In genomic region chr4:151760713-151761661, GRCh38 we compare ENCODE assay signal across 8 cellular contexts. TPM values are rescaled to one million over a fixed set of nuclear protein-coding genes. Genes with fewer than 3 reads are reported as not detected.
DNase-seq lines count a peak whose midpoint lies in the region; ATAC-seq, FAIRE-seq and TF ChIP-seq lines count a peak whose summit lies in the region.

TSS of gene GATB (minus strand) at chr4:151761007. CDS start at chr4:151760982, 25 bp downstream.

- H3K4me1 ChIP-seq in mammary epithelial cell (ENCODE audit: insufficient read depth, low read length): peaks cover 9% of the 10 kb centered on the region
- peaks cover 0 to 4% of the 10 kb centered on the region in 2 donors for H3K4me1 ChIP-seq in small intestine (ENCODE audit: control insufficient read depth in 2 of 2, insufficient read depth in 1 of 2, low read depth in 1 of 2, low read length in 1 of 2)

- intact Hi-C loops in mammary epithelial cell (cut with micrococcal nuclease): loop anchor here (2.0 to 5.0 kb wide), 2 partner anchors 30 to 84 kb away; no protein-coding TSS in a partner anchor

- H3K36me3 ChIP-seq in WERI-Rb-1 (no peaks in the 10 kb centered on the region; the same call in 1 of the 2 replicates), mammary epithelial cell (ENCODE audit: insufficient read depth, low read length) (no peaks in the 10 kb centered on the region), small intestine (ENCODE audit: control insufficient read depth in 2 of 2, insufficient read depth in 2 of 2, low read length in 2 of 2) (peaks cover 0 to 2% of the 10 kb centered on the region in 2 donors)

- H3K27me3 ChIP-seq in WERI-Rb-1 (ENCODE audit: insufficient read depth, low read depth, severe bottlenecking) (peaks cover 29% of the 10 kb centered on the region), mammary epithelial cell (ENCODE audit: insufficient read depth, low read length) (no peaks in the 10 kb centered on the region), small intestine (ENCODE audit: control insufficient read depth in 2 of 2, insufficient read depth in 2 of 2, low read length in 2 of 2) (no peaks in the 10 kb centered on the region)

- peak; percentile 91 for DNase-seq in AG08396 (ENCODE audit: low spot score)
- DNase-seq in NCI-H2227 (lab: John Stamatoyannopoulos, UW; ENCODE audit: unreplicated experiment): peak; percentile 96
- peak; percentile 98 for DNase-seq in WERI-Rb-1
- peak; percentile 94 for DNase-seq in mammary epithelial cell
- DNase-seq in iPS-NIHi11 (ENCODE audit: low spot score): peak; percentile 97
- DNase-seq in small intestine: peak; percentile 98

- TF ChIP-seq CTCF in WERI-Rb-1 (IDR thresholded peaks at IDR 0.05; ENCODE audit: low read depth, low read length) (peak; percentile 76), mammary epithelial cell (conservative IDR thresholded peaks at IDR 0.05 in 1 of 2, IDR thresholded peaks at IDR 0.05 in 1 of 2; ENCODE audit: extremely low read depth in 1 of 2, insufficient read depth in 1 of 2, low read depth in 1 of 2, low read length in 2 of 2) (peak; percentile 27 to 49)

- H4K20me1 ChIP-seq in mammary epithelial cell (ENCODE audit: insufficient read depth, low read length): no peaks in the 10 kb centered on the region

- H3K79me2 ChIP-seq in mammary epithelial cell (ENCODE audit: insufficient read depth, low read length): peaks cover 11% of the 10 kb centered on the region

- ATAC-seq in GM18907 (IDR thresholded peaks at IDR 0.05; ENCODE audit: unreplicated experiment) (peak; percentile 99), HG03159 (IDR thresholded peaks at IDR 0.05; ENCODE audit: unreplicated experiment) (peak; percentile 100)

- H3K27ac ChIP-seq in WERI-Rb-1: peak within 1 kb of the TSS; percentile 64
- peak within 1 kb of the TSS; percentile 85 for H3K27ac ChIP-seq in mammary epithelial cell (ENCODE audit: insufficient read depth, low read depth, low read length)
- peak within 1 kb of the TSS; percentile 11 to 88 for H3K27ac ChIP-seq in small intestine (ENCODE audit: low read depth in 1 of 2, low read length in 1 of 2)

- CTCF ChIA-PET in mammary epithelial cell (lab: Charles Lee; ENCODE audit: low non-redundant PET): interaction anchor here (0.6 kb wide), 1 partner anchor 23 kb away, joined by 3 read pairs; no protein-coding TSS in a partner anchor

- H3K9ac ChIP-seq in mammary epithelial cell (ENCODE audit: insufficient read depth, low read length): peak within 1 kb of the TSS; percentile 97

- in situ Hi-C loops in mammary epithelial cell (cut with MboI; ENCODE audit: low sequenced_read_pairs in 2 of 2): no loop called here

- peak within 1 kb of the TSS; percentile 90 for H2AFZ ChIP-seq in mammary epithelial cell (ENCODE audit: low read depth, low read length)

- H3K9me3 ChIP-seq in WERI-Rb-1 (ENCODE audit: severe bottlenecking) (no peaks in the 10 kb centered on the region), mammary epithelial cell (replicated peaks; ENCODE audit: insufficient read depth, low read length) (no peaks in the 10 kb centered on the region), small intestine (ENCODE audit: control insufficient read depth, low read depth) (no peaks in the 10 kb centered on the region)

- no peak for FAIRE-seq in small intestine (lab: Jason Lieb, UNC)

- H3K4me3 ChIP-seq in WERI-Rb-1 (ENCODE audit: low read depth, low read length): peak within 1 kb of the TSS; percentile 95
- H3K4me3 ChIP-seq in mammary epithelial cell (replicated peaks in 1 of 3; ENCODE audit: insufficient read depth in 1 of 3, low read depth in 2 of 3, low read length in 3 of 3): peak within 1 kb of the TSS; percentile 65 to 82 (median 80)
- H3K4me3 ChIP-seq in small intestine (ENCODE audit: low read depth in 1 of 2, low read length in 2 of 2): peak within 1 kb of the TSS; percentile 86 to 98

- dilution Hi-C loops in mammary epithelial cell (cut with HindIII; ENCODE audit: low sequenced_read_pairs): no loop called here

- no TSS peak for BruUV-seq in mammary epithelial cell (replicated peaks; lab: Mats Ljungman, UMichigan)

- 3% methylated on average over 29 of the region's 35 CpGs for WGBS in mammary epithelial cell (ENCODE audit: low coverage, missing lambda C conversion rate)
- 5% methylated on average over 35 of the region's 35 CpGs for WGBS in small intestine, 3 donors

- H3K4me2 ChIP-seq in mammary epithelial cell (ENCODE audit: insufficient read depth, low read depth, low read length): peak within 1 kb of the TSS; percentile 91

RNA-seq across cellular contexts. Expression of gene GATB, which starts in this region (rescaled TPM):
- total RNA-seq in mammary epithelial cell: 10 to 100 TPM; 15.2 to 21.2 TPM
- polyA plus RNA-seq in mammary epithelial cell (21.0 TPM), small intestine (10 to 100 TPM; 10.5 to 17.0 (median 16.5) TPM)
- polyA minus RNA-seq in mammary epithelial cell: 39.9 TPM

Comparison
In these comparisons a context has a peak if more than half of its experiments do, and no peak if none do; other contexts are left out.
1. Peak in every context shown above with its lines: DNase-seq, ATAC-seq, H3K4me3 ChIP-seq and H3K27ac ChIP-seq.